Comparison of ENCODE assay signal across 29 cellular contexts in the genomic region with DNA sequence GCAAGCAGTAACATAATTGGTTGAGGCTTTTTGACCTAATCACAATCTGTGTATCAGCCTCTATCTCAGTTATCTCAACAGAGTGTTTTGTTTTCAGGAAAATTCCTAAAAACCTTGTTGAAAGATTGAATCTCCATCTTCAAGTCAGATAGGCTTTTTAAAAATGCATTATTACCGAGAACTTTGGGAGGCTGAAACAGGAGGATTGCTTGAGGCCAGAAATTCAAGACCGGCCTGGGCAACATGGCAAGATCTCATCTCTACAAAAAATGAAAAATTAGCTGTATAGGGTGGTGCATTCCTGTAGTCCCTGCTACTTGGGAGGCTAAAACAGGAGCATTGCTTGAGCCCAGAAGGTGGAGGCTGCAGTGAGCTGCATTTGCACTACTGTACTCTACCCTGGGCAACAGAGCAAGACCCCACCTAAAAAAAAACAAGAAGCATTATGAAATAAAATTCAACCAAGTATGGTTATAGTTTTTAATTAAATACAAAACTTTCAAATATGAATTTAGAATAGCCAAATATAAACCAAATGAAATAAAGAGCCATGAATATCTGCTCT.
DNase-seq lines count a peak whose midpoint lies in the region; ATAC-seq and TF ChIP-seq lines count a peak whose summit lies in the region.
"Had no signal": no experiment of that assay in that cellular context is flagged by ENCODE, and none has a peak within 500 bp of the region (broad histone marks: within the 10 kb centered on the region; RNA-seq: fewer than 3 reads in every experiment).

No MANE protein-coding gene starts in this region.

- no peak for TF ChIP-seq CTCF in HEK293 (tag by site-specific recombination; IDR thresholded peaks at IDR 0.05)

- no peak overlapping the region for H3K18ac ChIP-seq in trophoblast cell (ENCODE audit: low read length)

- H4K8ac ChIP-seq in trophoblast cell (ENCODE audit: low read depth, low read length) = no peak overlapping the region

- H3K9me3 Mint-ChIP-seq in activated CD4-positive, alpha-beta T cell treated with anti-CD3 and anti-CD28 coated beads, Interleukin-2, amount 10 ng/mL, durations not matched to agents 24 days and 14 days = peaks cover 5% of the 10 kb centered on the region
- peaks cover 7% of the 10 kb centered on the region for H3K9me3 Mint-ChIP-seq in activated naive CD8-positive, alpha-beta T cell treated with anti-CD3 and anti-CD28 coated beads, Interleukin-2, amount 50 U/mL, for 24 hours

- peaks cover 52% of the 10 kb centered on the region for H3K36me3 Mint-ChIP-seq in activated CD4-positive, alpha-beta T cell treated with anti-CD3 and anti-CD28 coated beads, Interleukin-2, amount 10 ng/mL, durations not matched to agents 24 days and 14 days (ENCODE audit: low read depth)
- peaks cover 67% of the 10 kb centered on the region for H3K36me3 Mint-ChIP-seq in activated naive CD8-positive, alpha-beta T cell treated with anti-CD3 and anti-CD28 coated beads, Interleukin-2, amount 50 U/mL, for 24 hours (ENCODE audit: low read depth)

- H2BK12ac ChIP-seq in trophoblast cell (ENCODE audit: low read length) = peak overlapping the region; percentile 64

- H3K79me2 ChIP-seq in trophoblast cell (ENCODE audit: control insufficient read depth, insufficient read depth, low read length, poor library complexity) = no peaks in the 10 kb centered on the region

- H2BK5ac ChIP-seq in trophoblast cell (ENCODE audit: low read depth, low read length, poor library complexity) = no peak overlapping the region

- H3K36me3 ChIP-seq in HEK293 (ENCODE audit: control insufficient read depth in 2 of 2, insufficient read depth in 1 of 2, low read length in 2 of 2) (peaks cover 21 to 37% of the 10 kb centered on the region in 2 experiments), trophoblast cell (ENCODE audit: control insufficient read depth in 1 of 2, insufficient read depth in 2 of 2, low read length in 2 of 2) (peaks cover 10 to 14% of the 10 kb centered on the region in 2 experiments)

- H3K27ac ChIP-seq in HEK293 (ENCODE audit: extremely low read depth, low read depth, low read length) (no peak overlapping the region), trophoblast cell (ENCODE audit: low read depth, low read length) (no peak overlapping the region)
- H3K27ac ChIP-seq: 22Rv1, GM23248, HL-60, SJSA1 had no signal

- peak; percentile 46 for DNase-seq in activated CD4-positive, alpha-beta T cell treated with anti-CD3 and anti-CD28 coated beads, Interleukin-2, amount 10 ng/mL, durations not matched to agents 24 days and 14 days
- no peak for DNase-seq in activated CD4-positive, alpha-beta T cell treated with anti-CD3 and anti-CD28 coated beads for 4 hours
- DNase-seq in activated naive CD8-positive, alpha-beta T cell treated with anti-CD3 and anti-CD28 coated beads, Interleukin-2, amount 50 U/mL, for 24 hours = no peak
- DNase-seq in trophoblast cell (peak; percentile 53 to 89), posterior vena cava (ENCODE audit: low spot score) (no peak)
- DNase-seq: ACHN; BE2C; DMS153; DND-41; GM23248; H7; KBM-7; MV-4-11; NCI-H1105; NCI-H146; NCI-H1930; NCI-H2107; NCI-H446; NCI-H524 treated with DMSO at 0.1 percent for 48 hours; NCI-H82; NK-92 treated with Interleukin-12 subunit alpha and Interleukin-12 subunit beta, amount 100 ng/mL, for 24 hours; PC-3; Right ventricle myocardium superior; RPMI8226 had no signal

- no peak overlapping the region for H2BK120ac ChIP-seq in trophoblast cell (ENCODE audit: insufficient read depth, low read length, poor library complexity)

- H3K4me1 Mint-ChIP-seq in activated CD4-positive, alpha-beta T cell treated with anti-CD3 and anti-CD28 coated beads, Interleukin-2, amount 10 ng/mL, durations not matched to agents 24 days and 14 days = peaks cover 39% of the 10 kb centered on the region
- H3K4me1 Mint-ChIP-seq in activated naive CD8-positive, alpha-beta T cell treated with anti-CD3 and anti-CD28 coated beads, Interleukin-2, amount 50 U/mL, for 24 hours = peaks cover 42% of the 10 kb centered on the region

- no peak overlapping the region for H4K91ac ChIP-seq in trophoblast cell (ENCODE audit: low read depth, low read length)

- H3K4me3 Mint-ChIP-seq in activated CD4-positive, alpha-beta T cell treated with anti-CD3 and anti-CD28 coated beads, Interleukin-2, amount 10 ng/mL, durations not matched to agents 24 days and 14 days = no peak overlapping the region
- no peak overlapping the region for H3K4me3 Mint-ChIP-seq in activated naive CD8-positive, alpha-beta T cell treated with anti-CD3 and anti-CD28 coated beads, Interleukin-2, amount 50 U/mL, for 24 hours

- H3K4me3 ChIP-seq in HEK293 (ENCODE audit: low read depth, low read length) (no peak overlapping the region), trophoblast cell (ENCODE audit: low read depth, low read length) (no peak overlapping the region)
- H3K4me3 ChIP-seq: GM23248, SJSA1 had no signal

- no peaks in the 10 kb centered on the region for H3K27me3 Mint-ChIP-seq in activated CD4-positive, alpha-beta T cell treated with anti-CD3 and anti-CD28 coated beads, Interleukin-2, amount 10 ng/mL, durations not matched to agents 24 days and 14 days
- H3K27me3 Mint-ChIP-seq in activated naive CD8-positive, alpha-beta T cell treated with anti-CD3 and anti-CD28 coated beads, Interleukin-2, amount 50 U/mL, for 24 hours = no peaks in the 10 kb centered on the region

- intact Hi-C loops in activated CD4-positive, alpha-beta T cell treated with anti-CD3 and anti-CD28 coated beads, Interleukin-2, amount 10 ng/mL, durations not matched to agents 24 days and 14 days (cut with micrococcal nuclease) = no loop called here
- intact Hi-C loops in posterior vena cava (cut with DNase I) = no loop called here

- no peak overlapping the region for H2AK5ac ChIP-seq in trophoblast cell (ENCODE audit: low read length)

- WGBS in trophoblast cell (ENCODE audit: extremely low coverage, insufficient coverage, insufficient read length) = no CpG with 5 or more reads among the region's 2 CpGs

- H3K79me1 ChIP-seq in trophoblast cell (ENCODE audit: low read length) = no peaks in the 10 kb centered on the region

- no peaks in the 10 kb centered on the region for H3K27me3 ChIP-seq in trophoblast cell (ENCODE audit: insufficient read depth, low read length)
- H3K27me3 ChIP-seq: BE2C, SJSA1 had no signal

- no peaks in the 10 kb centered on the region for H3K9me3 ChIP-seq in HEK293 (ENCODE audit: control insufficient read depth, insufficient read depth, low read depth, low read length)
- H3K9me3 ChIP-seq in trophoblast cell (ENCODE audit: insufficient read depth, low read depth, low read length) = no peaks in the 10 kb centered on the region
- H3K9me3 ChIP-seq: BE2C, SJSA1 had no signal

- CTCF ChIA-PET in HEK293 (lab: Yijun Ruan, JAX) = interaction anchor here (0.6 to 2.0 kb wide), 2 partner anchors 22 to 85 kb away, joined by 3 to 7 read pairs; no protein-coding TSS in a partner anchor

- H3K9ac ChIP-seq in trophoblast cell (ENCODE audit: low read length) = no peak overlapping the region
- H3K9ac ChIP-seq: GM23248 had no signal

- no peak for ATAC-seq in activated naive CD8-positive, alpha-beta T cell treated with anti-CD3 and anti-CD28 coated beads, Interleukin-2, amount 50 U/mL, for 24 hours
- ATAC-seq in GM21825 (IDR thresholded peaks at IDR 0.05; ENCODE audit: unreplicated experiment) = no peak
- ATAC-seq: PC-3 had no signal

- H3K23ac ChIP-seq in trophoblast cell (ENCODE audit: low read length) = no peak overlapping the region

- H3K4me1 ChIP-seq in HEK293 (ENCODE audit: control insufficient read depth, insufficient read depth, low read length) = no peaks in the 10 kb centered on the region; the same call in 1 of the 2 replicates
- no peaks in the 10 kb centered on the region for H3K4me1 ChIP-seq in trophoblast cell (ENCODE audit: control insufficient read depth in 1 of 2, insufficient read depth in 2 of 2, low read length in 2 of 2)
- H3K4me1 ChIP-seq: BE2C had no signal

- no peak overlapping the region for H2AFZ ChIP-seq in trophoblast cell (ENCODE audit: insufficient read depth, low read length, poor library complexity)
- H2AFZ ChIP-seq: GM23248 had no signal

- no peak overlapping the region for H3K14ac ChIP-seq in trophoblast cell (ENCODE audit: low read length)

- H3K27ac Mint-ChIP-seq in activated CD4-positive, alpha-beta T cell treated with anti-CD3 and anti-CD28 coated beads, Interleukin-2, amount 10 ng/mL, durations not matched to agents 24 days and 14 days = no peak overlapping the region
- H3K27ac Mint-ChIP-seq in activated naive CD8-positive, alpha-beta T cell treated with anti-CD3 and anti-CD28 coated beads, Interleukin-2, amount 50 U/mL, for 24 hours = peak overlapping the region; percentile 54

- no peak overlapping the region for H4K12ac ChIP-seq in trophoblast cell (ENCODE audit: low read depth, low read length)

- POLR2A ChIA-PET in HEK293 (lab: Yijun Ruan, JAX) = no interaction called here

- no peak overlapping the region for H3K4ac ChIP-seq in trophoblast cell (ENCODE audit: low read depth, low read length)

- H3K4me2 ChIP-seq in trophoblast cell (ENCODE audit: low read length) = no peak overlapping the region

TF ChIP-seq in HEK293, 187 proteins besides CTCF, POLR2A, EP300 and RAD21:
- TF ChIP-seq SP3 (tag by site-specific recombination; IDR thresholded peaks at IDR 0.05) = no peak
- 0 out of 2 replicates have a peak, but pooled peaks have one; percentile 36 for TF ChIP-seq ZNF121 (tag by site-specific recombination; IDR thresholded peaks at IDR 0.05)

Comparison
In these comparisons a context has a peak if more than half of its experiments do, and no peak if none do; other contexts are left out.
1. DNase-seq: peak in activated CD4-positive, alpha-beta T cell treated with anti-CD3 and anti-CD28 coated beads, Interleukin-2, amount 10 ng/mL, durations not matched to agents 24 days and 14 days (single experiment) and trophoblast cell (2 of 2); none in activated CD4-positive, alpha-beta T cell treated with anti-CD3 and anti-CD28 coated beads for 4 hours (0 of 2), activated naive CD8-positive, alpha-beta T cell treated with anti-CD3 and anti-CD28 coated beads, Interleukin-2, amount 50 U/mL, for 24 hours (single experiment) and posterior vena cava (single experiment).